In genomic region chr1:20379075-20379474, GRCh38 we compare ENCODE assay signal across 25 cellular contexts.
"Had no signal": no experiment of that assay in that cellular context is flagged by ENCODE, and none has a peak within 500 bp of the region (broad histone marks: within the 10 kb centered on the region; RNA-seq: fewer than 3 reads in every experiment).

No MANE protein-coding gene starts in this region.

- H3K36me3 Mint-ChIP-seq: naive thymus-derived CD8-positive, alpha-beta T cell; stimulated activated naive B cell treated with anti-CD40 and anti-IgM and Interleukin-4, amounts not matched to agents 10 μg/mL and 1 μg/mL and 100 μg/mL, for 72 hours had no signal

- H3K27me3 ChIP-seq: right atrium auricular region, right lobe of liver, testis, thyroid gland, upper lobe of left lung, vagina had no signal

- H3K79me2 ChIP-seq: parathyroid adenoma had no signal

- ATAC-seq: left colon; left lung; lower lobe of right lung; naive thymus-derived CD8-positive, alpha-beta T cell; right lobe of liver; stimulated activated naive B cell treated with anti-CD40 and anti-IgM and Interleukin-4, amounts not matched to agents 10 μg/mL and 1 μg/mL and 100 μg/mL, for 72 hours; stimulated activated naive CD8-positive, alpha-beta T cell treated with anti-CD3 and anti-CD28 coated beads, Interleukin-15, Interleukin-2, amounts not matched to agents 100 U/mL and 50 U/mL, for 24 hours had no signal

- H3K9ac ChIP-seq: parathyroid adenoma had no signal

- FAIRE-seq: keratinocyte had no signal

- H3K4me3 ChIP-seq: left lung, lower lobe of right lung, right atrium auricular region, right lobe of liver, skin epidermis, stomach, testis, thyroid gland, transverse colon, upper lobe of left lung, vagina had no signal

- DNase-seq: hippocampal formation; left colon; left lung; lower lobe of right lung; mammary epithelial cell; mesenchymal stem cell; naive thymus-derived CD8-positive, alpha-beta T cell; nucleus accumbens; stimulated activated CD4-positive, alpha-beta T cell treated with anti-CD3 and anti-CD28 coated beads, Interleukin-4, amount 100 ng/mL, for 24 hours; stimulated activated naive B cell treated with anti-CD40 and anti-IgM and Interleukin-4, amounts not matched to agents 10 μg/mL and 1 μg/mL and 100 μg/mL, for 72 hours; stimulated activated naive CD8-positive, alpha-beta T cell treated with anti-CD3 and anti-CD28 coated beads, Interleukin-15, Interleukin-2, amounts not matched to agents 100 U/mL and 50 U/mL, for 24 hours; stomach; testis; thyroid gland; transverse colon; upper lobe of left lung had no signal

- H3K27ac Mint-ChIP-seq: naive thymus-derived CD8-positive, alpha-beta T cell; nephron; progenitor cell of endocrine pancreas; stimulated activated naive B cell treated with anti-CD40 and anti-IgM and Interleukin-4, amounts not matched to agents 10 μg/mL and 1 μg/mL and 100 μg/mL, for 72 hours had no signal

- H2AFZ ChIP-seq: parathyroid adenoma had no signal

- H3K4me1 Mint-ChIP-seq: nephron had no signal

- H3K36me3 ChIP-seq: left lung, lower lobe of right lung, right atrium auricular region, right lobe of liver, stomach, thyroid gland, transverse colon, upper lobe of left lung, vagina had no signal

- H3K9me3 ChIP-seq: left lung, lower lobe of right lung, right atrium auricular region, right lobe of liver, stomach, testis, thyroid gland, transverse colon, upper lobe of left lung, vagina had no signal

- H3K4me1 ChIP-seq: left lung, parathyroid adenoma, right atrium auricular region, right lobe of liver, stomach, testis, transverse colon, upper lobe of left lung, vagina had no signal

- H3K9me3 Mint-ChIP-seq: nephron, neural crest cell had no signal

- H3K4me3 Mint-ChIP-seq: naive thymus-derived CD8-positive, alpha-beta T cell; nephron; neural crest cell; stimulated activated naive B cell treated with anti-CD40 and anti-IgM and Interleukin-4, amounts not matched to agents 10 μg/mL and 1 μg/mL and 100 μg/mL, for 72 hours had no signal

- H3K27ac ChIP-seq: left lung, lower lobe of right lung, parathyroid adenoma, right atrium auricular region, right lobe of liver, skin epidermis, stomach, testis, thyroid gland, transverse colon, upper lobe of left lung, vagina had no signal
